Comparison of ENCODE assay signal across 1 cellular context in genomic region chr16:84839054-84839453, GRCh38.
TF ChIP-seq lines count a peak whose summit lies in the region.

No MANE protein-coding gene starts in this region.

TF ChIP-seq in HEK293, 187 proteins besides CTCF, POLR2A, EP300 and RAD21 (continued from another document):
- TF ChIP-seq ZNF449 (tag by site-specific recombination; IDR thresholded peaks at IDR 0.05): no peak
- TF ChIP-seq ZNF600 (tag by site-specific recombination; IDR thresholded peaks at IDR 0.05): peak; percentile 85
- TF ChIP-seq ZNF341 (tag by site-specific recombination; IDR thresholded peaks at IDR 0.05; ENCODE audit: low read depth): peak; percentile 76
- peak; percentile 27; the same call in 1 of the 2 replicates for TF ChIP-seq ZBTB20 (tag by site-specific recombination; IDR thresholded peaks at IDR 0.05)
- peak; percentile 87 for TF ChIP-seq ZNF121 (tag by site-specific recombination; IDR thresholded peaks at IDR 0.05)
